8 cellular contexts compared by ENCODE assay signal in the genomic region with DNA sequence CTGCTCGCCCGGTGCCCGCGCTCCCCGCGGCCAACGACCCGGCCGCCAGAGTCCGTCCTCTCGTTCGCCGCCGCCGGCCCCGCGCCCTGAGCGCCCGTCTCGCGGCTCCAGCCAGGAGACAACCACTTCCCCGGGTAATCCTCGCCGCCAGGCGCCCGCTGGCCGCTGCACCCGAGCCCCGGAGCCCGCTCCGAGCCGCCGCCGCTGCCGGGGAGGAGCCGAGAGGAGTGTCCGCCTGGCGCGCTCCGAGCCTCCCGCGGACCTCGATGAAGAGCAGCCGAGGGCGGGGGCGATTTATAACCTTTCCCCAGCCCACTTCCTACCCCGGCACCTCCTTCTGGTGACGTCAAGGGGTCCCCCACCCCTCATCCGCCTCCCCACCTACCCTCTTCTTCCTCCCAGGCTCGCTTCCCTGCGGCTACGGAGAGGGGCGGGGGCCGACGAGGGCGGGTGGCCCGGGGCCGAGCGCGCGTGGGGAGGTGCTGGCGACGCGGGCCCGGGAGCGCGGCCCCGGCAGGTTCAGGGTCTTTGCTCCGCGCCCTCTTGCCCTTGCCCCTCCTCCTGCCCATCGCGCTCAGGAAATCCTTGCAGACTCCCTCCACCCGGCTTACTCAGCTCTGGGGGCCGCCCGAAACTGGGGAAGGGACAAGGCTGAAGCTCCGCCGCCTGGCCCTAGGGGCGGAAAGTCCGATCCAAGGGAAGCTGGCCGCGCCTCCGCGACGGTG. TPM values are rescaled to one million over a fixed set of nuclear protein-coding genes. Genes with fewer than 3 reads are reported as not detected.
DNase-seq lines count a peak whose midpoint lies in the region; ATAC-seq and TF ChIP-seq lines count a peak whose summit lies in the region.

A gene with protein sequence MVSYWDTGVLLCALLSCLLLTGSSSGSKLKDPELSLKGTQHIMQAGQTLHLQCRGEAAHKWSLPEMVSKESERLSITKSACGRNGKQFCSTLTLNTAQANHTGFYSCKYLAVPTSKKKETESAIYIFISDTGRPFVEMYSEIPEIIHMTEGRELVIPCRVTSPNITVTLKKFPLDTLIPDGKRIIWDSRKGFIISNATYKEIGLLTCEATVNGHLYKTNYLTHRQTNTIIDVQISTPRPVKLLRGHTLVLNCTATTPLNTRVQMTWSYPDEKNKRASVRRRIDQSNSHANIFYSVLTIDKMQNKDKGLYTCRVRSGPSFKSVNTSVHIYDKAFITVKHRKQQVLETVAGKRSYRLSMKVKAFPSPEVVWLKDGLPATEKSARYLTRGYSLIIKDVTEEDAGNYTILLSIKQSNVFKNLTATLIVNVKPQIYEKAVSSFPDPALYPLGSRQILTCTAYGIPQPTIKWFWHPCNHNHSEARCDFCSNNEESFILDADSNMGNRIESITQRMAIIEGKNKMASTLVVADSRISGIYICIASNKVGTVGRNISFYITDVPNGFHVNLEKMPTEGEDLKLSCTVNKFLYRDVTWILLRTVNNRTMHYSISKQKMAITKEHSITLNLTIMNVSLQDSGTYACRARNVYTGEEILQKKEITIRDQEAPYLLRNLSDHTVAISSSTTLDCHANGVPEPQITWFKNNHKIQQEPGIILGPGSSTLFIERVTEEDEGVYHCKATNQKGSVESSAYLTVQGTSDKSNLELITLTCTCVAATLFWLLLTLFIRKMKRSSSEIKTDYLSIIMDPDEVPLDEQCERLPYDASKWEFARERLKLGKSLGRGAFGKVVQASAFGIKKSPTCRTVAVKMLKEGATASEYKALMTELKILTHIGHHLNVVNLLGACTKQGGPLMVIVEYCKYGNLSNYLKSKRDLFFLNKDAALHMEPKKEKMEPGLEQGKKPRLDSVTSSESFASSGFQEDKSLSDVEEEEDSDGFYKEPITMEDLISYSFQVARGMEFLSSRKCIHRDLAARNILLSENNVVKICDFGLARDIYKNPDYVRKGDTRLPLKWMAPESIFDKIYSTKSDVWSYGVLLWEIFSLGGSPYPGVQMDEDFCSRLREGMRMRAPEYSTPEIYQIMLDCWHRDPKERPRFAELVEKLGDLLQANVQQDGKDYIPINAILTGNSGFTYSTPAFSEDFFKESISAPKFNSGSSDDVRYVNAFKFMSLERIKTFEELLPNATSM (N-terminal part only) (minus strand): TSS at position 268 of the 725 bp plus-strand sequence. CDS start 285 bp downstream, outside the sequence.

- CTCF ChIA-PET in CD8-positive, alpha-beta memory T cell (lab: Charles Lee) = no interaction called here

- intact Hi-C loops in activated T-helper 2 cell treated with anti-CD3 and anti-CD28 coated beads, Interferon-gamma antibody, Interleukin-2, Interleukin-4, amounts not matched to agents 10 μg/mL and 5 μg/mL and 100 μg/mL, durations not matched to agents 14 hours and 24 hours and 36 hours (cut with micrococcal nuclease) = loop anchor here (5.0 to 10.0 kb wide), 2 partner anchors 120 to 142 kb away; no protein-coding TSS in a partner anchor
- intact Hi-C loops in left ventricle myocardium inferior (cut with micrococcal nuclease) (loop anchor here (10.0 kb wide), 1 partner anchor 140 kb away; no protein-coding TSS in a partner anchor), posterior vena cava (cut with DNase I) (no loop called here)

- H3K27ac ChIP-seq in CD8-positive, alpha-beta memory T cell (ENCODE audit: low read depth, low read length) = no peak within 1 kb of the TSS
- peak within 1 kb of the TSS; percentile 92 for H3K27ac ChIP-seq in left ventricle myocardium inferior (replicated peaks)

- POLR2A ChIA-PET in CD8-positive, alpha-beta memory T cell (lab: Charles Lee) = no interaction called here

- peak within 1 kb of the TSS in 4 of 7 donors; percentile 17 to 33 (median 23) for H3K4me3 Mint-ChIP-seq in CD8-positive, alpha-beta memory T cell
- H3K4me3 Mint-ChIP-seq in activated T-helper 2 cell treated with anti-CD3 and anti-CD28 coated beads, Interferon-gamma antibody, Interleukin-2, Interleukin-4, amounts not matched to agents 10 μg/mL and 5 μg/mL and 100 μg/mL, durations not matched to agents 14 hours and 24 hours and 36 hours (ENCODE audit: low read depth) = peak within 1 kb of the TSS; percentile 75

- peak in 1 of 5 donors; percentile 53 for DNase-seq in CD8-positive, alpha-beta memory T cell
- DNase-seq in activated T-helper 2 cell treated with anti-CD3 and anti-CD28 coated beads, Interferon-gamma antibody, Interleukin-2, Interleukin-4, amounts not matched to agents 10 μg/mL and 5 μg/mL and 100 μg/mL, durations not matched to agents 14 hours and 24 hours and 36 hours (ENCODE audit: low spot score) = peak; percentile 32
- DNase-seq in left ventricle myocardium inferior (peak; percentile 77), posterior vena cava (ENCODE audit: low spot score) (peak; percentile 87), NCI-H2107 treated with DMSO at 0.1 percent for 48 hours (lab: John Stamatoyannopoulos, UW; ENCODE audit: unreplicated experiment) (no peak), COLO829 (ENCODE audit: low spot score) (no peak)

- H3K36me3 ChIP-seq in CD8-positive, alpha-beta memory T cell (ENCODE audit: insufficient read depth, low read length) = no peaks in the 10 kb centered on the region
- no peaks in the 10 kb centered on the region for H3K36me3 ChIP-seq in left ventricle myocardium inferior

- no peaks in the 10 kb centered on the region for H3K9me3 ChIP-seq in CD8-positive, alpha-beta memory T cell (ENCODE audit: low read length)
- H3K9me3 ChIP-seq in left ventricle myocardium inferior (replicated peaks) = no peaks in the 10 kb centered on the region

- peak; percentile 23 for TF ChIP-seq CTCF in left ventricle myocardium inferior (IDR thresholded peaks at IDR 0.05; ENCODE audit: borderline replicate concordance)

- peak within 1 kb of the TSS in 1 of 8 donors; percentile 31 for H3K27ac Mint-ChIP-seq in CD8-positive, alpha-beta memory T cell
- no peak within 1 kb of the TSS for H3K27ac Mint-ChIP-seq in activated T-helper 2 cell treated with anti-CD3 and anti-CD28 coated beads, Interferon-gamma antibody, Interleukin-2, Interleukin-4, amounts not matched to agents 10 μg/mL and 5 μg/mL and 100 μg/mL, durations not matched to agents 14 hours and 24 hours and 36 hours

- peaks cover 30 to 60% of the 10 kb centered on the region in 2 donors for H3K27me3 Mint-ChIP-seq in CD8-positive, alpha-beta memory T cell
- peaks cover 52% of the 10 kb centered on the region for H3K27me3 Mint-ChIP-seq in activated T-helper 2 cell treated with anti-CD3 and anti-CD28 coated beads, Interferon-gamma antibody, Interleukin-2, Interleukin-4, amounts not matched to agents 10 μg/mL and 5 μg/mL and 100 μg/mL, durations not matched to agents 14 hours and 24 hours and 36 hours (ENCODE audit: low read depth)

- ATAC-seq in HG02759 (IDR thresholded peaks at IDR 0.05; ENCODE audit: unreplicated experiment) = peak; percentile 46
- no peak for ATAC-seq in HG03469 (IDR thresholded peaks at IDR 0.05; ENCODE audit: unreplicated experiment)

- H3K36me3 Mint-ChIP-seq in CD8-positive, alpha-beta memory T cell = no peaks in the 10 kb centered on the region
- H3K36me3 Mint-ChIP-seq in activated T-helper 2 cell treated with anti-CD3 and anti-CD28 coated beads, Interferon-gamma antibody, Interleukin-2, Interleukin-4, amounts not matched to agents 10 μg/mL and 5 μg/mL and 100 μg/mL, durations not matched to agents 14 hours and 24 hours and 36 hours (ENCODE audit: low read depth) = peaks cover 15% of the 10 kb centered on the region

- no peaks in the 10 kb centered on the region for H3K27me3 ChIP-seq in CD8-positive, alpha-beta memory T cell (ENCODE audit: insufficient read depth, low read length, poor library complexity, severe bottlenecking)
- H3K27me3 ChIP-seq in left ventricle myocardium inferior (ENCODE audit: low read depth) = peaks cover 71% of the 10 kb centered on the region

- peaks cover 4 to 16% (median 6%) of the 10 kb centered on the region in 3 donors for H3K4me1 Mint-ChIP-seq in CD8-positive, alpha-beta memory T cell
- peaks cover 18% of the 10 kb centered on the region for H3K4me1 Mint-ChIP-seq in activated T-helper 2 cell treated with anti-CD3 and anti-CD28 coated beads, Interferon-gamma antibody, Interleukin-2, Interleukin-4, amounts not matched to agents 10 μg/mL and 5 μg/mL and 100 μg/mL, durations not matched to agents 14 hours and 24 hours and 36 hours (ENCODE audit: low read depth)

- H3K9me3 Mint-ChIP-seq in CD8-positive, alpha-beta memory T cell = no peaks in the 10 kb centered on the region
- H3K9me3 Mint-ChIP-seq in activated T-helper 2 cell treated with anti-CD3 and anti-CD28 coated beads, Interferon-gamma antibody, Interleukin-2, Interleukin-4, amounts not matched to agents 10 μg/mL and 5 μg/mL and 100 μg/mL, durations not matched to agents 14 hours and 24 hours and 36 hours = no peaks in the 10 kb centered on the region

- no peaks in the 10 kb centered on the region for H3K4me1 ChIP-seq in CD8-positive, alpha-beta memory T cell (ENCODE audit: insufficient read depth, low read length)
- peaks cover 37% of the 10 kb centered on the region for H3K4me1 ChIP-seq in left ventricle myocardium inferior

- no peak within 1 kb of the TSS for H3K4me3 ChIP-seq in CD8-positive, alpha-beta memory T cell (ENCODE audit: low read length)
- peak within 1 kb of the TSS; percentile 75 for H3K4me3 ChIP-seq in left ventricle myocardium inferior

RNA-seq across cellular contexts. Expression of the gene that starts here (rescaled TPM):
- 1 to 10 TPM; 2.4 to 2.7 TPM for total RNA-seq in CD8-positive, alpha-beta memory T cell
- polyA plus RNA-seq in CD8-positive, alpha-beta memory T cell = not detected
- 29.9 and 32.4 TPM in 2 replicates for total RNA-seq in activated T-helper 2 cell treated with anti-CD3 and anti-CD28 coated beads, Interferon-gamma antibody, Interleukin-2, Interleukin-4, amounts not matched to agents 10 μg/mL and 5 μg/mL and 100 μg/mL, durations not matched to agents 14 hours and 24 hours and 36 hours
- total RNA-seq in left ventricle myocardium inferior (40.7 TPM), posterior vena cava (10 to 100 TPM; 32.0 to 32.7 TPM)

Comparison
In these comparisons a context has a peak if more than half of its experiments do, and no peak if none do; other contexts are left out.
1. DNase-seq: peak in activated T-helper 2 cell treated with anti-CD3 and anti-CD28 coated beads, Interferon-gamma antibody, Interleukin-2, Interleukin-4, amounts not matched to agents 10 μg/mL and 5 μg/mL and 100 μg/mL, durations not matched to agents 14 hours and 24 hours and 36 hours (single experiment), left ventricle myocardium inferior (single experiment) and posterior vena cava (single experiment); none in NCI-H2107 treated with DMSO at 0.1 percent for 48 hours (single experiment) and COLO829 (single experiment).
2. intact Hi-C loops: an anchor here in activated T-helper 2 cell treated with anti-CD3 and anti-CD28 coated beads, Interferon-gamma antibody, Interleukin-2, Interleukin-4, amounts not matched to agents 10 μg/mL and 5 μg/mL and 100 μg/mL, durations not matched to agents 14 hours and 24 hours and 36 hours (5.0 to 10.0 kb wide) and left ventricle myocardium inferior (10.0 kb wide); none called in posterior vena cava.